7 cellular contexts compared by ENCODE assay signal in genomic region chr21:33122507-33122906, GRCh38. TPM values are rescaled to one million over a fixed set of nuclear protein-coding genes. Genes with fewer than 3 reads are reported as not detected.
"Had no signal": no experiment of that assay in that cellular context is flagged by ENCODE, and none has a peak within 500 bp of the region (broad histone marks: within the 10 kb centered on the region; RNA-seq: fewer than 3 reads in every experiment).

No MANE protein-coding gene starts in this region.

- H3K9me3 ChIP-seq: HAP-1 had no signal

- H3K36me3 Mint-ChIP-seq: IgD-negative memory B cell had no signal

- H3K9me3 Mint-ChIP-seq: GM23338, IgD-negative memory B cell had no signal

- H3K36me3 ChIP-seq: HAP-1 had no signal

- H3K4me3 ChIP-seq: GM23338, HAP-1 had no signal

- H3K27ac Mint-ChIP-seq: GM23338, IgD-negative memory B cell had no signal

- H3K4me3 Mint-ChIP-seq: GM23338, IgD-negative memory B cell had no signal

- DNase-seq: KG1 had no signal

- H3K4me2 ChIP-seq: GM23338 had no signal

- FAIRE-seq: HTR-8/SVneo had no signal

RNA-seq across cellular contexts. Expression of gene OLIG1, which starts 52.6 kb away (rescaled TPM):
- total RNA-seq: H4, HT-29 had no signal
- polyA plus RNA-seq: IgD-negative memory B cell had no signal
